In genomic region chr17:4908301-4908700, GRCh38 we compare ENCODE assay signal across 12 cellular contexts. TPM values are rescaled to one million over a fixed set of nuclear protein-coding genes. Genes with fewer than 3 reads are reported as not detected.
DNase-seq lines count a peak whose midpoint lies in the region; ATAC-seq, FAIRE-seq and TF ChIP-seq lines count a peak whose summit lies in the region.
"Had no signal": no experiment of that assay in that cellular context is flagged by ENCODE, and none has a peak within 500 bp of the region (broad histone marks: within the 10 kb centered on the region; RNA-seq: fewer than 3 reads in every experiment).

No MANE protein-coding gene starts in this region.

- TF ChIP-seq CTCF in astrocyte (IDR thresholded peaks at IDR 0.05; ENCODE audit: insufficient read depth, low read depth, low read length), result no peak
- TF ChIP-seq CTCF in nephron progenitor cell (IDR thresholded peaks at IDR 0.05), result no peak

- no peaks in the 10 kb centered on the region for H3K27me3 Mint-ChIP-seq in activated T-cell treated with anti-CD3 and anti-CD28 coated beads, Interleukin-2, amount 50 U/mL, for 72 hours (ENCODE audit: low read depth)
- no peaks in the 10 kb centered on the region for H3K27me3 Mint-ChIP-seq in astrocyte (ENCODE audit: low read depth, unreplicated experiment)
- peaks cover 14% of the 10 kb centered on the region for H3K27me3 Mint-ChIP-seq in nephron progenitor cell (ENCODE audit: low read depth, poor library complexity)

- H3K4me3 Mint-ChIP-seq in activated T-cell treated with anti-CD3 and anti-CD28 coated beads, Interleukin-2, amount 50 U/mL, for 72 hours, result no peak overlapping the region
- H3K4me3 Mint-ChIP-seq in astrocyte (ENCODE audit: unreplicated experiment), result no peak overlapping the region
- no peak overlapping the region for H3K4me3 Mint-ChIP-seq in nephron progenitor cell
- H3K4me3 Mint-ChIP-seq: CD14-positive monocyte; dendritic cell treated with granulocyte-macrophage colony-stimulating factor and Interleukin-4, amounts not matched to agents 40 ng/mL and 50 ng/mL, for 4 days had no signal

- no peaks in the 10 kb centered on the region for H3K79me2 ChIP-seq in astrocyte (ENCODE audit: insufficient read depth, low read length)

- no peaks in the 10 kb centered on the region for H3K9me3 Mint-ChIP-seq in activated T-cell treated with anti-CD3 and anti-CD28 coated beads, Interleukin-2, amount 50 U/mL, for 72 hours
- H3K9me3 Mint-ChIP-seq in astrocyte (ENCODE audit: unreplicated experiment) (no peaks in the 10 kb centered on the region), nephron progenitor cell (no peaks in the 10 kb centered on the region)
- H3K9me3 Mint-ChIP-seq: dendritic cell treated with granulocyte-macrophage colony-stimulating factor and Interleukin-4, amounts not matched to agents 40 ng/mL and 50 ng/mL, for 4 days had no signal

- no peak overlapping the region for H3K27ac ChIP-seq in astrocyte (ENCODE audit: low read depth, low read length)
- peak overlapping the region; percentile 22 for H3K27ac ChIP-seq in thymus (ENCODE audit: low read depth)

- DNase-seq in activated T-cell treated with anti-CD3 and anti-CD28 coated beads, Interleukin-2, amount 50 U/mL, for 72 hours, result no peak
- no peak for DNase-seq in activated T-cell treated with anti-CD3 and anti-CD28 coated beads, Interleukin-2, amount 50 U/mL, for 1 hour
- no peak for DNase-seq in astrocyte (ENCODE audit: low read depth)
- DNase-seq in islet precursor cell, result peak; percentile 96
- no peak for DNase-seq in GDM1 (lab: John Stamatoyannopoulos, UW)
- DNase-seq in DMS 273 (lab: John Stamatoyannopoulos, UW; ENCODE audit: unreplicated experiment), result no peak
- DNase-seq in nephron progenitor cell, result no peak

- H3K36me3 ChIP-seq in astrocyte (ENCODE audit: insufficient read depth, low read length) (no peaks in the 10 kb centered on the region), thymus (ENCODE audit: control insufficient read depth, insufficient read depth) (no peaks in the 10 kb centered on the region)

- WGBS in thymus, result 74% methylated on average over 10 of the region's 10 CpGs

- FAIRE-seq in astrocyte (lab: Jason Lieb, UNC), result no peak

- H3K4me1 ChIP-seq in astrocyte (ENCODE audit: insufficient read depth, low read length), result peaks cover 4% of the 10 kb centered on the region
- H3K4me1 ChIP-seq in thymus (ENCODE audit: control insufficient read depth, insufficient read depth, low read length), result peaks cover under 1% of the 10 kb centered on the region

- H3K4me3 ChIP-seq in astrocyte (ENCODE audit: insufficient read depth, low read depth, low read length) (no peak overlapping the region), thymus (ENCODE audit: low read length) (no peak overlapping the region)

- H3K4me2 ChIP-seq in astrocyte (ENCODE audit: low read length), result peak overlapping the region; percentile 59

- peak overlapping the region; percentile 50 for H2AFZ ChIP-seq in astrocyte (ENCODE audit: low read depth, low read length)

- peak overlapping the region; percentile 57 for H3K9ac ChIP-seq in astrocyte (ENCODE audit: low read length)

- peaks cover 6% of the 10 kb centered on the region for H3K4me1 Mint-ChIP-seq in activated T-cell treated with anti-CD3 and anti-CD28 coated beads, Interleukin-2, amount 50 U/mL, for 72 hours (ENCODE audit: low read depth)
- H3K4me1 Mint-ChIP-seq in astrocyte (ENCODE audit: low read depth, unreplicated experiment) (peaks cover 2% of the 10 kb centered on the region), nephron progenitor cell (peaks cover 18% of the 10 kb centered on the region)

- H3K27ac Mint-ChIP-seq in activated T-cell treated with anti-CD3 and anti-CD28 coated beads, Interleukin-2, amount 50 U/mL, for 72 hours, result no peak overlapping the region
- H3K27ac Mint-ChIP-seq in astrocyte (ENCODE audit: unreplicated experiment) (no peak overlapping the region), nephron progenitor cell (no peak overlapping the region)
- H3K27ac Mint-ChIP-seq: CD14-positive monocyte; dendritic cell treated with granulocyte-macrophage colony-stimulating factor and Interleukin-4, amounts not matched to agents 40 ng/mL and 50 ng/mL, for 4 days had no signal

- no peaks in the 10 kb centered on the region for H3K36me3 Mint-ChIP-seq in activated T-cell treated with anti-CD3 and anti-CD28 coated beads, Interleukin-2, amount 50 U/mL, for 72 hours (ENCODE audit: insufficient read depth in 2 of 2)
- no peaks in the 10 kb centered on the region for H3K36me3 Mint-ChIP-seq in astrocyte (ENCODE audit: low read depth, unreplicated experiment)
- no peaks in the 10 kb centered on the region for H3K36me3 Mint-ChIP-seq in nephron progenitor cell (ENCODE audit: low read depth)
- H3K36me3 Mint-ChIP-seq: CD14-positive monocyte had no signal

- H3K27me3 ChIP-seq in astrocyte (ENCODE audit: insufficient read depth, low read length), result no peaks in the 10 kb centered on the region
- peaks cover 3% of the 10 kb centered on the region for H3K27me3 ChIP-seq in thymus (ENCODE audit: control insufficient read depth, insufficient read depth)

- no peaks in the 10 kb centered on the region for H4K20me1 ChIP-seq in astrocyte (ENCODE audit: insufficient read depth, low read length)

- H3K9me3 ChIP-seq in astrocyte (ENCODE audit: insufficient read depth, low read depth, low read length), result no peaks in the 10 kb centered on the region
- H3K9me3 ChIP-seq in thymus (ENCODE audit: control insufficient read depth), result no peaks in the 10 kb centered on the region

- peak; percentile 30 for ATAC-seq in activated T-cell treated with anti-CD3 and anti-CD28 coated beads, Interleukin-2, amount 50 U/mL, for 72 hours (replicated peaks in 1 of 2)

RNA-seq across cellular contexts. Expression of gene CHRNE, which starts 5.4 kb away (rescaled TPM):
- total RNA-seq in activated T-cell treated with anti-CD3 and anti-CD28 coated beads, Interleukin-2, amount 50 U/mL, for 72 hours, result under 1 TPM; 0.60 to 0.89 TPM
- total RNA-seq in astrocyte, result 0.20 and 0.43 TPM in 2 replicates
- polyA plus RNA-seq in thymus, result 1.9 TPM

RNA-seq across cellular contexts. Expression of gene C17orf107, which starts 9.0 kb away (rescaled TPM):
- total RNA-seq in activated T-cell treated with anti-CD3 and anti-CD28 coated beads, Interleukin-2, amount 50 U/mL, for 72 hours, result 1 to 10 TPM; 3.4 to 4.7 TPM
- total RNA-seq in astrocyte, result 2.2 and 3.9 TPM in 2 replicates
- 1.2 TPM for polyA plus RNA-seq in thymus

RNA-seq across cellular contexts. Expression of gene GP1BA, which starts 23.8 kb away (rescaled TPM):
- under 1 TPM in 1 of 2 donors, not detected in 1; 0.26 TPM for total RNA-seq in activated T-cell treated with anti-CD3 and anti-CD28 coated beads, Interleukin-2, amount 50 U/mL, for 72 hours
- total RNA-seq in astrocyte, result 0.09 TPM in 1 of 2 replicates, not detected in the other
- polyA plus RNA-seq in thymus, result 0.09 TPM
- total RNA-seq: kidney epithelial cell, ureter had no signal

RNA-seq across cellular contexts. Expression of gene SLC25A11, which starts 31.5 kb away (rescaled TPM):
- 10 to 100 TPM; 40.4 to 43.8 TPM for total RNA-seq in activated T-cell treated with anti-CD3 and anti-CD28 coated beads, Interleukin-2, amount 50 U/mL, for 72 hours
- 36.8 and 43.0 TPM in 2 replicates for total RNA-seq in astrocyte
- 30.9 TPM for polyA plus RNA-seq in thymus

RNA-seq across cellular contexts. Expression of gene RNF167, which starts 31.8 kb away (rescaled TPM):
- total RNA-seq in activated T-cell treated with anti-CD3 and anti-CD28 coated beads, Interleukin-2, amount 50 U/mL, for 72 hours, result 100 to 1,000 TPM; 176 to 201 TPM
- total RNA-seq in astrocyte, result 88.0 and 89.7 TPM in 2 replicates
- 189 TPM for polyA plus RNA-seq in thymus
